Comparison of ENCODE assay signal across 20 cellular contexts in the genomic region with DNA sequence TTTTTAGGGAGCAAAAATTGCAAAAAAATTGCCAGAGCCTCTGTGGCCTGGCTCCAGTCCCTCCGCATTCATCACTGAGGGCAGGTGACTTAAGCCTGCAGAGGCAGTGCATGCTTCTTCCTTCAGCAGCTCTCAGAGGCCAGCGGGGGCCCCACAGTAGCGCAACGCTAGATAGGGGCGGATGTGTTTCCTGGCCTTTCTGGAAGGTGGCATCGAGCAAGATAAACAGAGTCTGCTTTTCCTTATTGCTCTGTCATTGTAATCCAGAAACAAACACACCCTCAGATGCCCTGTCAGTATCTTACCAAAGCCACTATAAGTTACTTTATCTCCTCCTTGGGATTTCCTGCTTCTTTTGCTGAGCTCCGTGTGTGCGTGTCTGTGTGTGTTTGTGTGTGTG.
DNase-seq lines count a peak whose midpoint lies in the region; ATAC-seq, FAIRE-seq and TF ChIP-seq lines count a peak whose summit lies in the region.
"Had no signal": no experiment of that assay in that cellular context is flagged by ENCODE, and none has a peak within 500 bp of the region (broad histone marks: within the 10 kb centered on the region; RNA-seq: fewer than 3 reads in every experiment).

No MANE protein-coding gene starts in this region.

- H3K9me1 ChIP-seq in K562 (ENCODE audit: control insufficient read depth, insufficient read depth, low read length), result no peaks in the 10 kb centered on the region

- no peak overlapping the region for H3K18ac ChIP-seq in mesendoderm (ENCODE audit: low read length)

- no peak overlapping the region for H3K27ac Mint-ChIP-seq in Caco-2 (ENCODE audit: unreplicated experiment)
- H3K27ac Mint-ChIP-seq: CD4-positive, alpha-beta memory T cell had no signal

- H3K4me1 ChIP-seq in Caco-2 (peaks cover 5% of the 10 kb centered on the region; the same call in 1 of the 2 replicates), K562 (replicated peaks in 1 of 2; ENCODE audit: control insufficient read depth in 2 of 2, insufficient read depth in 2 of 2, low read length in 2 of 2) (no peaks in the 10 kb centered on the region), mesendoderm (ENCODE audit: control insufficient read depth, low read depth, low read length) (no peaks in the 10 kb centered on the region), OCI-LY7 (ENCODE audit: insufficient read depth, low read length, poor library complexity, severe bottlenecking) (no peaks in the 10 kb centered on the region)
- H3K4me1 ChIP-seq: BE2C had no signal

- H2BK15ac ChIP-seq in mesendoderm (replicated peaks; ENCODE audit: low read depth), result no peak overlapping the region

- H3K36me3 Mint-ChIP-seq in Caco-2 (ENCODE audit: insufficient read depth, unreplicated experiment), result no peaks in the 10 kb centered on the region
- H3K36me3 Mint-ChIP-seq: CD4-positive, alpha-beta memory T cell had no signal

- no peak overlapping the region for H2BK5ac ChIP-seq in mesendoderm (ENCODE audit: low read length)

- POLR2A ChIA-PET in Caco-2 (lab: Charles Lee) (no interaction called here), K562 (lab: Yijun Ruan, JAX) (no interaction called here), OCI-LY7 (lab: Charles Lee) (no interaction called here)

- TF ChIP-seq EP300 in K562 (IDR thresholded peaks at IDR 0.05; ENCODE audit: low read length), result no peak

- H3K9me3 ChIP-seq in Caco-2, result peaks cover 2% of the 10 kb centered on the region
- no peaks in the 10 kb centered on the region for H3K9me3 ChIP-seq in K562 (replicated peaks; ENCODE audit: control insufficient read depth, insufficient read depth, low read depth, low read length)
- H3K9me3 ChIP-seq in OCI-LY7 (ENCODE audit: low read length), result no peaks in the 10 kb centered on the region
- H3K9me3 ChIP-seq: BE2C had no signal

- no peak overlapping the region for H4K8ac ChIP-seq in mesendoderm (ENCODE audit: low read depth, low read length)

- no TSS peak for BruUV-seq in Caco-2 (replicated peaks; lab: Mats Ljungman, UMichigan)
- no TSS peak for BruUV-seq in K562 (replicated peaks; lab: Mats Ljungman, UMichigan)
- no TSS peak for BruUV-seq in OCI-LY7 (replicated peaks; lab: Mats Ljungman, UMichigan)

- no peak overlapping the region for H3K4ac ChIP-seq in mesendoderm (ENCODE audit: low read depth, low read length)

- no peak overlapping the region for H2BK120ac ChIP-seq in mesendoderm (ENCODE audit: low read depth, low read length)

- no peak overlapping the region for H4K5ac ChIP-seq in mesendoderm (ENCODE audit: low read length)

- CTCF ChIA-PET in Caco-2 (lab: Charles Lee) (no interaction called here), K562 (lab: Yijun Ruan, JAX; ENCODE audit: low intra/inter-chr PET ratio) (no interaction called here), OCI-LY7 (lab: Charles Lee; ENCODE audit: unreplicated experiment) (no interaction called here)

- H3K4me2 ChIP-seq in K562 (ENCODE audit: insufficient read depth, low read length), result no peak overlapping the region
- no peak overlapping the region for H3K4me2 ChIP-seq in mesendoderm (ENCODE audit: low read length)
- no peak overlapping the region for H3K4me2 ChIP-seq in OCI-LY7 (ENCODE audit: low read length)

- no peaks in the 10 kb centered on the region for H3K9me2 ChIP-seq in OCI-LY7 (ENCODE audit: insufficient read depth, low read length)

- ATAC-seq in K562 (no peak), GM18858 (IDR thresholded peaks at IDR 0.05; ENCODE audit: unreplicated experiment) (no peak)

- intact Hi-C loops in Caco-2 (cut with micrococcal nuclease; ENCODE audit: unreplicated experiment) (no loop called here), K562 (cut with micrococcal nuclease) (no loop called here), OCI-LY7 (cut with micrococcal nuclease; ENCODE audit: unreplicated experiment) (no loop called here)

- H3K9me3 Mint-ChIP-seq in Caco-2 (ENCODE audit: unreplicated experiment), result peaks cover 6% of the 10 kb centered on the region

- no peak overlapping the region for H3K56ac ChIP-seq in mesendoderm (ENCODE audit: low read length)

- H2AK5ac ChIP-seq in mesendoderm (ENCODE audit: low read length), result no peak overlapping the region

- in situ Hi-C loops in K562 (cut with MboI), result no loop called here

- peak; percentile 11 for FAIRE-seq in K562 (lab: Jason Lieb, UNC)
- FAIRE-seq: D721Med, GM12892 had no signal

- no peaks in the 10 kb centered on the region for H4K20me1 ChIP-seq in K562 (replicated peaks; ENCODE audit: control insufficient read depth, insufficient read depth, low read length)
- H4K20me1 ChIP-seq in OCI-LY7 (ENCODE audit: insufficient read depth, low read length), result no peaks in the 10 kb centered on the region

- H3K23ac ChIP-seq in mesendoderm (ENCODE audit: low read length), result no peak overlapping the region

- H3K36me3 ChIP-seq in Caco-2 (ENCODE audit: control insufficient read depth, insufficient read depth, low read length) (no peaks in the 10 kb centered on the region), K562 (ENCODE audit: control insufficient read depth, insufficient read depth, low read length) (no peaks in the 10 kb centered on the region), mesendoderm (ENCODE audit: control insufficient read depth, insufficient read depth, low read length) (no peaks in the 10 kb centered on the region), OCI-LY7 (ENCODE audit: insufficient read depth, low read length) (no peaks in the 10 kb centered on the region)
- H3K36me3 ChIP-seq: BE2C had no signal

- H2AFZ ChIP-seq in K562 (ENCODE audit: low read depth, low read length) (no peak overlapping the region), OCI-LY7 (ENCODE audit: low read length) (no peak overlapping the region)

- DNase-seq in Caco-2 (peak; percentile 13 to 43), ELF-1 (ENCODE audit: low read depth, low spot score) (peak; percentile 7), K562 (ENCODE audit: extremely low read depth in 1 of 4, low spot score in 3 of 4) (no peak), mesendoderm (peak; percentile 5), NCI-H1417 (lab: John Stamatoyannopoulos, UW) (no peak), OCI-LY7 (ENCODE audit: low spot score) (no peak)
- DNase-seq: BE2C; CD4-positive, alpha-beta memory T cell; DMS79 treated with DMSO at 0.1 percent for 48 hours; GDM1; GOT3; KG1; NCI-H1048; NCI-H1694; NCI-H2107; NCI-H345; NCI-H526 treated with DMSO at 0.1 percent for 48 hours had no signal

- H3K4me3 Mint-ChIP-seq in Caco-2 (ENCODE audit: unreplicated experiment), result no peak overlapping the region
- H3K4me3 Mint-ChIP-seq: CD4-positive, alpha-beta memory T cell had no signal

- TF ChIP-seq RAD21 in K562 (CRISPR knock-in tag; conservative IDR thresholded peaks at IDR 0.05 in 1 of 2, IDR thresholded peaks at IDR 0.05 in 1 of 2), result no peak

- H3K27me3 Mint-ChIP-seq in Caco-2 (ENCODE audit: insufficient read depth, unreplicated experiment), result no peaks in the 10 kb centered on the region

- no peaks in the 10 kb centered on the region for H3K79me1 ChIP-seq in mesendoderm (ENCODE audit: low read length)

- no peak for TF ChIP-seq POLR2A in K562 (conservative IDR thresholded peaks at IDR 0.05)

- no peaks in the 10 kb centered on the region for H3K79me2 ChIP-seq in K562 (ENCODE audit: control insufficient read depth, insufficient read depth, low read length)
- H3K79me2 ChIP-seq in mesendoderm (ENCODE audit: control insufficient read depth, insufficient read depth, low read length), result no peaks in the 10 kb centered on the region
- no peaks in the 10 kb centered on the region for H3K79me2 ChIP-seq in OCI-LY7 (ENCODE audit: insufficient read depth, low read depth, low read length)

- 0% methylated on average over 8 of the region's 8 CpGs for WGBS in K562 (ENCODE audit: insufficient coverage, low coverage, missing lambda C conversion rate)
- no CpG with 5 or more reads among the region's 8 CpGs for WGBS in mesendoderm (ENCODE audit: extremely low coverage, insufficient coverage, low lambda C conversion rate)

- no peaks in the 10 kb centered on the region for H3K27me3 ChIP-seq in Caco-2 (replicated peaks; ENCODE audit: control insufficient read depth, insufficient read depth, low read length)
- no peaks in the 10 kb centered on the region; a peak in 1 of 5 replicates for H3K27me3 ChIP-seq in K562 (ENCODE audit: control insufficient read depth in 2 of 2, insufficient read depth in 2 of 2, low read length in 2 of 2)
- H3K27me3 ChIP-seq in mesendoderm (ENCODE audit: insufficient read depth, low read length, poor library complexity), result no peaks in the 10 kb centered on the region
- H3K27me3 ChIP-seq: BE2C had no signal

- no peak overlapping the region for H3K27ac ChIP-seq in K562 (ENCODE audit: extremely low read depth, low read depth, low read length)
- H3K27ac ChIP-seq in mesendoderm (ENCODE audit: low read depth, low read length), result no peak overlapping the region
- no peak overlapping the region for H3K27ac ChIP-seq in OCI-LY7 (ENCODE audit: low read depth, low read length, poor library complexity, severe bottlenecking)

- TF ChIP-seq CTCF in Caco-2 (IDR thresholded peaks at IDR 0.05; ENCODE audit: insufficient read depth in 1 of 2, low read depth in 1 of 2, low read length in 1 of 2, severe bottlenecking in 1 of 2, unreplicated experiment in 1 of 2) (no peak), K562 (IDR thresholded peaks at IDR 0.05 in 2 of 3, conservative IDR thresholded peaks at IDR 0.05 in 1 of 3; ENCODE audit: insufficient read depth in 2 of 3, low read depth in 1 of 3, low read length in 3 of 3) (no peak), OCI-LY7 (conservative IDR thresholded peaks at IDR 0.05; ENCODE audit: low read length) (no peak)

- H3K4me3 ChIP-seq in Caco-2 (ENCODE audit: low read depth, low read length) (no peak overlapping the region), K562 (no peak overlapping the region), mesendoderm (ENCODE audit: low read length) (no peak overlapping the region), OCI-LY7 (ENCODE audit: low read depth, low read length, poor library complexity, severe bottlenecking) (no peak overlapping the region)

- no peaks in the 10 kb centered on the region for H3K4me1 Mint-ChIP-seq in Caco-2 (ENCODE audit: low read depth, unreplicated experiment)
- H3K4me1 Mint-ChIP-seq: CD4-positive, alpha-beta memory T cell had no signal

- H3K9ac ChIP-seq in K562 (ENCODE audit: insufficient read depth in 1 of 2, low read depth in 2 of 2, low read length in 2 of 2), result no peak overlapping the region
- no peak overlapping the region for H3K9ac ChIP-seq in mesendoderm (ENCODE audit: low read length)

Comparison
In these comparisons a context has a peak if more than half of its experiments do, and no peak if none do; other contexts are left out.
1. DNase-seq: peak in Caco-2 (2 of 2), ELF-1 (single experiment) and mesendoderm (single experiment); none in K562 (0 of 4), NCI-H1417 (0 of 3) and OCI-LY7 (single experiment).